Comparison of ENCODE assay signal across 23 cellular contexts in the genomic region with DNA sequence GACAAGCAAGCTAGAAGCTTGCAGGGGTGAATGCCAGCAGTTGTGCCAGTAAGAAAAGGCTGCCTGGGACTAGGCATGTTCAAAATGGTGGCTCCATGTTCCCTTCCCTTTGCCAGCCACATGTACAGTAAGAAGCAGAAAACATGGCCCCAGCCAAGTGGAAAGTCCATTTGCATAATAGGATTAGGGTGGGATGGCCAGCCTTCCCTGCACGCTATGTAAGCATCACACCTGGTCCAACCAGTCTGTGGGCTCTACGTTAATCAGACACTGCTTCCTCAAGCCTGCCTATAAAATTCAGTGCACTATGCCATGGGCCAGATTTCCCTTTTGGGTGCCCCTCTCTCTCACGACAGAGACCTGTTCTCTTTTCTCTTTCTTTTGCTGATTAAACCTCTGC.
"Had no signal": no experiment of that assay in that cellular context is flagged by ENCODE, and none has a peak within 500 bp of the region (broad histone marks: within the 10 kb centered on the region; RNA-seq: fewer than 3 reads in every experiment).

No MANE protein-coding gene starts in this region.

- H3K4me1 Mint-ChIP-seq: natural killer cell; stimulated activated effector memory CD8-positive, alpha-beta T cell treated with anti-CD3 and anti-CD28 coated beads, Interleukin-12 subunit alpha, Interleukin-12 subunit beta, amount 100 ng/mL, for 72 hours had no signal

- H3K27me3 ChIP-seq: gastrocnemius medialis, neutrophil, pancreas, stomach, thyroid gland, vagina had no signal

- H3K27ac ChIP-seq: epithelial cell of prostate, gastrocnemius medialis, lower lobe of right lung, neutrophil, pancreas, stomach, thyroid gland, vagina had no signal

- H3K27ac Mint-ChIP-seq: dendritic cell treated with granulocyte-macrophage colony-stimulating factor and Interleukin-4, amounts not matched to agents 40 ng/mL and 50 ng/mL, for 4 days; endodermal cell; natural killer cell; stimulated activated effector memory CD8-positive, alpha-beta T cell treated with anti-CD3 and anti-CD28 coated beads, Interleukin-12 subunit alpha, Interleukin-12 subunit beta, amount 100 ng/mL, for 72 hours had no signal

- H3K9me3 Mint-ChIP-seq: dendritic cell treated with granulocyte-macrophage colony-stimulating factor and Interleukin-4, amounts not matched to agents 40 ng/mL and 50 ng/mL, for 4 days; stimulated activated effector memory CD8-positive, alpha-beta T cell treated with anti-CD3 and anti-CD28 coated beads, Interleukin-12 subunit alpha, Interleukin-12 subunit beta, amount 100 ng/mL, for 72 hours had no signal

- DNase-seq: effector CD8-positive, alpha-beta T cell; endodermal cell; foreskin fibroblast; gastrocnemius medialis; head of caudate nucleus; left ventricle myocardium superior; lower lobe of right lung; natural killer cell; pancreas; stimulated activated CD4-positive, alpha-beta T cell treated with anti-CD3 and anti-CD28 coated beads, Interleukin-12 subunit alpha, Interleukin-12 subunit beta, amount 100 ng/mL, for 4 hours; stimulated activated CD4-positive, alpha-beta T cell treated with anti-CD3 and anti-CD28 coated beads, Interleukin-1b, Interleukin-23, amount 100 ng/mL, for 48 hours; stimulated activated CD4-positive, alpha-beta T cell treated with anti-CD3 and anti-CD28 coated beads, Interleukin-4, amount 100 ng/mL, for 24 hours; stimulated activated naive CD4-positive, alpha-beta T cell treated with Interleukin-2 at 50 U/mL for 16 hours; stomach; thyroid gland; trophoblast cell had no signal

- H3K9me3 ChIP-seq: gastrocnemius medialis, lower lobe of right lung, neutrophil, pancreas, stomach, thyroid gland, vagina had no signal

- H3K36me3 Mint-ChIP-seq: natural killer cell; stimulated activated effector memory CD8-positive, alpha-beta T cell treated with anti-CD3 and anti-CD28 coated beads, Interleukin-12 subunit alpha, Interleukin-12 subunit beta, amount 100 ng/mL, for 72 hours had no signal

- ATAC-seq: esophagus mucosa; gastrocnemius medialis; left ventricle myocardium superior; lower lobe of right lung; natural killer cell; pancreas; sciatic nerve; stimulated activated effector memory CD8-positive, alpha-beta T cell treated with anti-CD3 and anti-CD28 coated beads, Interleukin-12 subunit alpha, Interleukin-12 subunit beta, amount 100 ng/mL, for 72 hours had no signal

- H3K4me3 Mint-ChIP-seq: dendritic cell treated with granulocyte-macrophage colony-stimulating factor and Interleukin-4, amounts not matched to agents 40 ng/mL and 50 ng/mL, for 4 days; endodermal cell; natural killer cell; stimulated activated effector memory CD8-positive, alpha-beta T cell treated with anti-CD3 and anti-CD28 coated beads, Interleukin-12 subunit alpha, Interleukin-12 subunit beta, amount 100 ng/mL, for 72 hours had no signal

- H3K27me3 Mint-ChIP-seq: dendritic cell treated with granulocyte-macrophage colony-stimulating factor and Interleukin-4, amounts not matched to agents 40 ng/mL and 50 ng/mL, for 4 days had no signal
